ENCODE assay signal across 8 cellular contexts in genomic region chr1:229452956-229453801, GRCh38.
DNase-seq lines count a peak whose midpoint lies in the region; ATAC-seq and TF ChIP-seq lines count a peak whose summit lies in the region.

No MANE protein-coding gene starts in this region.

- TF ChIP-seq CTCF in 22Rv1 (IDR thresholded peaks at IDR 0.05): peak; percentile 85
- TF ChIP-seq CTCF in GM12872 (IDR thresholded peaks at IDR 0.05; ENCODE audit: insufficient read depth, low read depth, low read length): peak; percentile 68

- DNase-seq in OCI-M1 (lab: John Stamatoyannopoulos, UW): peak; percentile 50
- DNase-seq in fibroblast of the conjunctiva (ENCODE audit: low read depth): peak; percentile 6
- DNase-seq in stimulated activated CD4-positive, alpha-beta T cell treated with anti-CD3 and anti-CD28 coated beads, Interleukin-15, amount 100 ng/mL, for 24 hours: no peak
- DNase-seq in putamen (ENCODE audit: low spot score): no peak

- ATAC-seq in HG02763 (IDR thresholded peaks at IDR 0.05; ENCODE audit: unreplicated experiment) (no peak), HG03565 (IDR thresholded peaks at IDR 0.05; ENCODE audit: unreplicated experiment) (no peak)

- H3K27ac ChIP-seq in 22Rv1: no peak overlapping the region

Comparison
In these comparisons a context has a peak if more than half of its experiments do, and no peak if none do; other contexts are left out.
1. DNase-seq: peak in OCI-M1 (single experiment) and fibroblast of the conjunctiva (single experiment); none in stimulated activated CD4-positive, alpha-beta T cell treated with anti-CD3 and anti-CD28 coated beads, Interleukin-15, amount 100 ng/mL, for 24 hours (single experiment) and putamen (single experiment).